22 cellular contexts compared by ENCODE assay signal in genomic region chr18:79627750-79628294, GRCh38.
"Had no signal": no experiment of that assay in that cellular context is flagged by ENCODE, and none has a peak within 500 bp of the region (broad histone marks: within the 10 kb centered on the region; RNA-seq: fewer than 3 reads in every experiment).

No MANE protein-coding gene starts in this region.

- H3K36me3 ChIP-seq: right atrium auricular region, stomach, suprapubic skin, tibial nerve, vagina had no signal

- H3K4me1 ChIP-seq: right atrium auricular region, vagina had no signal

- H3K9me3 ChIP-seq: right atrium auricular region, stomach, suprapubic skin, tibial nerve, vagina had no signal

- H3K9me3 Mint-ChIP-seq: activated CD4-positive, alpha-beta memory T cell treated with anti-CD3 and anti-CD28 coated beads for 36 hours; activated naive CD4-positive, alpha-beta T cell treated with anti-CD3 and anti-CD28 coated beads, Interleukin-2, amount 50 U/mL, for 72 hours; stimulated activated effector memory CD8-positive, alpha-beta T cell treated with anti-CD3 and anti-CD28 coated beads, Interleukin-12 subunit alpha, Interleukin-12 subunit beta, amount 100 ng/mL, for 72 hours; T-helper 1 cell treated with Interleukin-12 subunit alpha and Interleukin-12 subunit beta and Interleukin-4 antibody, amounts not matched to agents 30 μg/mL and 1 μg/mL, for 36 hours had no signal

- H3K4me3 Mint-ChIP-seq: activated CD4-positive, alpha-beta memory T cell treated with anti-CD3 and anti-CD28 coated beads for 36 hours; brain; memory B cell; stimulated activated effector memory CD8-positive, alpha-beta T cell treated with anti-CD3 and anti-CD28 coated beads, Interleukin-12 subunit alpha, Interleukin-12 subunit beta, amount 100 ng/mL, for 72 hours; T-helper 1 cell treated with Interleukin-12 subunit alpha and Interleukin-12 subunit beta and Interleukin-4 antibody, amounts not matched to agents 30 μg/mL and 1 μg/mL, for 36 hours had no signal

- H3K4me3 ChIP-seq: right atrium auricular region, skin epidermis, stomach, suprapubic skin, tibial nerve, vagina had no signal

- H3K36me3 Mint-ChIP-seq: activated CD4-positive, alpha-beta memory T cell treated with anti-CD3 and anti-CD28 coated beads for 36 hours; activated naive CD4-positive, alpha-beta T cell treated with anti-CD3 and anti-CD28 coated beads, Interleukin-2, amount 50 U/mL, for 72 hours; brain; memory B cell; stimulated activated effector memory CD8-positive, alpha-beta T cell treated with anti-CD3 and anti-CD28 coated beads, Interleukin-12 subunit alpha, Interleukin-12 subunit beta, amount 100 ng/mL, for 72 hours had no signal

- H3K27ac ChIP-seq: right atrium auricular region, skin epidermis, stomach, suprapubic skin, tibial nerve, vagina had no signal

- H3K27me3 Mint-ChIP-seq: memory B cell had no signal

- H3K27me3 ChIP-seq: right atrium auricular region, suprapubic skin, tibial nerve, vagina had no signal

- DNase-seq: activated CD4-positive, alpha-beta memory T cell treated with anti-CD3 and anti-CD28 coated beads for 36 hours; activated CD4-positive, alpha-beta T cell treated with anti-CD3 and anti-CD28 coated beads for 48 hours; activated gamma-delta T cell treated with Interleukin-2 at 50 U/mL for 16 hours; aorta; caudate nucleus; effector memory CD4-positive, alpha-beta T cell; glutamatergic neuron; hippocampal formation; stimulated activated CD4-positive, alpha-beta T cell treated with anti-CD3 and anti-CD28 coated beads, Interleukin-2, amount 100 ng/mL, for 24 hours; stomach had no signal

- H3K27ac Mint-ChIP-seq: activated CD4-positive, alpha-beta memory T cell treated with anti-CD3 and anti-CD28 coated beads for 36 hours; brain; memory B cell; progenitor cell of endocrine pancreas; stimulated activated effector memory CD8-positive, alpha-beta T cell treated with anti-CD3 and anti-CD28 coated beads, Interleukin-12 subunit alpha, Interleukin-12 subunit beta, amount 100 ng/mL, for 72 hours; T-helper 1 cell treated with Interleukin-12 subunit alpha and Interleukin-12 subunit beta and Interleukin-4 antibody, amounts not matched to agents 30 μg/mL and 1 μg/mL, for 36 hours had no signal

- ATAC-seq: activated naive CD4-positive, alpha-beta T cell treated with anti-CD3 and anti-CD28 coated beads, Interleukin-2, amount 50 U/mL, for 72 hours; esophagus mucosa; stimulated activated effector memory CD8-positive, alpha-beta T cell treated with anti-CD3 and anti-CD28 coated beads, Interleukin-12 subunit alpha, Interleukin-12 subunit beta, amount 100 ng/mL, for 72 hours had no signal
